In the genomic region with DNA sequence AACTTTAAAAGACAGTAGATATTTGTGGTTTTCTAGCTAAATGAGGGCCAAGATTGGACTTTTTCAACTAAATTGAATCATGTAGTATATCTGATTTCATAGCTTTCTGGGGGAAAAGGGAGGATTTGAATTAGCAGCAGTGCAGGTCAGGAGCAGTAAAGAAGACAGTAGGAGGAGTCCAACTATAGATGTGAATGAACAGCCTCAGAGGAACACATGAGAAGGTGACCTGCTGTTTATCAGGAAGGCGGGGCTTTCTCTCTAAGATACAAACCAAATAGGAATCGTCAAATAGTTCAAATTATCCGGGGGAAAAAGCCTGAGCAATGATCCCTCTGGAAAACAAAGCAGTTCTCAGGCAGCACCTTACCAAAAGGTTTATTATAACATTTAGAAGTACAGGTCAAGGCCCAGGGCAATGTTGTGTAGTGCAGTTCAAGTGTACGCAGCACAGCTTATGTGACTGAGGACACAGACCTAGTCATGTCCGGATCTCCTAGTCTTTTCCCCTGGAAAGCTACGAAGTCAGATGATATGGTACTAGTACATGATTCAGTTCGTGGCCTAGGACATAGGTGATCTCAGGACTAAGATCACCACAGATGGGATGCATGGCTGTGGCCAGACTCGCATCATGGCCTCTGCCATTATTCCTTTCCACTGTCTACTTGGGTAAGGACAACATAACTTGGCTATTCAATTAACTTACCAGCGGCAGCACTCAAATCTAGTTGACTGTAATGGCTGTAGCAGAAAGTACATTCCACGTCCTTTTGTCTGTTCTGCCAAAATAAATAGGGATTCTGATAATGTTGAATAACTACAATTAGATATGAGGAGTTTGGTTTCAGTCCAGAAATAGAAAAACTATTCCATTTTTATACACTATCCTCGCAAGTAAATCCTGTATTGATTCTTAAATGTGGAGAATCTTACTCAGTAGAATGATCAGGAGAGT, we compare ENCODE assay signal across 18 cellular contexts. TPM values are rescaled to one million over a fixed set of nuclear protein-coding genes. Genes with fewer than 3 reads are reported as not detected.
A peak's percentile ranks its signal among the peaks of the same experiment; 100 is the strongest.
DNase-seq lines count a peak whose midpoint lies in the region; ATAC-seq and TF ChIP-seq lines count a peak whose summit lies in the region.
"Had no signal": no experiment of that assay in that cellular context is flagged by ENCODE, and none has a peak within 500 bp of the region (broad histone marks: within the 10 kb centered on the region; RNA-seq: fewer than 3 reads in every experiment).

No MANE protein-coding gene starts in this region.

- ATAC-seq in Right ventricle myocardium superior (ENCODE audit: poor library complexity) (peak; percentile 26), HG03139 (IDR thresholded peaks at IDR 0.05; ENCODE audit: unreplicated experiment) (no peak)
- ATAC-seq: mucosa of descending colon had no signal

- H3K9me3 Mint-ChIP-seq in activated naive CD8-positive, alpha-beta T cell (ENCODE audit: low read depth), result no peaks in the 10 kb centered on the region
- H3K9me3 Mint-ChIP-seq in progenitor cell of endocrine pancreas (ENCODE audit: low read depth), result no peaks in the 10 kb centered on the region

- no peak overlapping the region for H3K4me3 ChIP-seq in fibroblast of the aortic adventitia (ENCODE audit: low read depth, low read length)
- H3K4me3 ChIP-seq: mucosa of descending colon, ovary, testis had no signal

- H3K27me3 Mint-ChIP-seq in activated naive CD8-positive, alpha-beta T cell, result no peaks in the 10 kb centered on the region
- H3K27me3 Mint-ChIP-seq in progenitor cell of endocrine pancreas, result no peaks in the 10 kb centered on the region

- H3K4me3 Mint-ChIP-seq in activated naive CD8-positive, alpha-beta T cell, result no peak overlapping the region
- H3K4me3 Mint-ChIP-seq in progenitor cell of endocrine pancreas (ENCODE audit: low read depth), result no peak overlapping the region

- intact Hi-C loops in Right ventricle myocardium superior (cut with DNase I), result no loop called here
- intact Hi-C loops in cardiac septum (cut with DNase I), result no loop called here

- TF ChIP-seq CTCF in fibroblast of the aortic adventitia (IDR thresholded peaks at IDR 0.05; ENCODE audit: insufficient read depth, low read length), result no peak
- no peak for TF ChIP-seq CTCF in progenitor cell of endocrine pancreas (IDR thresholded peaks at IDR 0.05; ENCODE audit: unreplicated experiment)

- peaks cover 5% of the 10 kb centered on the region for H3K4me1 Mint-ChIP-seq in activated naive CD8-positive, alpha-beta T cell (ENCODE audit: low read depth)
- peaks cover 2% of the 10 kb centered on the region for H3K4me1 Mint-ChIP-seq in progenitor cell of endocrine pancreas (ENCODE audit: low read depth)

- H3K36me3 Mint-ChIP-seq in activated naive CD8-positive, alpha-beta T cell, result peaks cover 13% of the 10 kb centered on the region
- peaks cover 25% of the 10 kb centered on the region for H3K36me3 Mint-ChIP-seq in progenitor cell of endocrine pancreas (ENCODE audit: insufficient read depth)

- H3K27ac Mint-ChIP-seq in activated naive CD8-positive, alpha-beta T cell, result peak overlapping the region; percentile 70
- peak overlapping the region; percentile 60 for H3K27ac Mint-ChIP-seq in progenitor cell of endocrine pancreas

- no peak for DNase-seq in Right ventricle myocardium superior
- DNase-seq in cardiac septum (ENCODE audit: low spot score), result no peak
- peak; percentile 41 for DNase-seq in fibroblast of the aortic adventitia (ENCODE audit: low read depth)
- DNase-seq in progenitor cell of endocrine pancreas (ENCODE audit: low spot score, unreplicated experiment), result no peak
- DNase-seq in GM19240 (ENCODE audit: insufficient read length, low spot score), result no peak
- DNase-seq in GDM1 (lab: John Stamatoyannopoulos, UW), result no peak
- DNase-seq: activated CD4-positive, alpha-beta T cell treated with anti-CD3 and anti-CD28 coated beads for 1 hour; Caco-2; foreskin melanocyte; mucosa of descending colon; MV-4-11; NCI-H524 treated with DMSO at 0.1 percent for 48 hours; ovary; SHP77 treated with DMSO at 0.1 percent for 48 hours; stimulated activated CD4-positive, alpha-beta T cell treated with anti-CD3 and anti-CD28 coated beads, Interleukin-2, amount 100 ng/mL, for 48 hours; testis had no signal

RNA-seq across cellular contexts. Expression of gene MPHOSPH8, which starts 40.3 kb away (rescaled TPM):
- total RNA-seq in Right ventricle myocardium superior (26.0 TPM), cardiac septum (34.1 TPM), fibroblast of the aortic adventitia (ENCODE audit: low replicate concordance) (14.0 and 48.5 TPM in 2 replicates), progenitor cell of endocrine pancreas (27.3 and 29.5 TPM in 2 replicates)
